ENCODE assay signal across 11 cellular contexts in the genomic region with DNA sequence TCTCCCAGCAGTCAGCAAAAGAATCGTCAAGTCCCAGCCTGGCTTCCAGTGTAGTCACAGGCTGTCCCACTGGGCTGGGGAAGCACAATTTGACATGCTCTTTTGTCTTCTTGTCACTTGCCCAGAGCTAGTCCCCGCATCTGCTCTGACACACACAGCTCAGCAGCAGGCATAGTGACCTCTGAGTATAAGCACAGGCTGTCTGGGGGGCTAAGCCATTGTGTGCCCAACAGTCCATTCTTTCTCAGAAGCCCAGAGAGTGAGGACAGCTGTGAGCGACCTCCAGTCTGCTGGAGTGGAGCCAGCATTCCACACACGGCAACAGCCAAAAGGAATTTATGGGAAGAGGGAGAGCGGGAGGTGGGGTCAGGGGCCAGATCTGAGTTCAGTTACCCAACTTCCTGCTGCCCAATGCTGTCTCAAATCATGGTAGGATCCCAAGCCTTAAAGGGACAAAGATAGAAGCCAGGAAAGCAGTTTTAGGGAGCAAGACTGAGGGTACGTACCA. TPM values are rescaled to one million over a fixed set of nuclear protein-coding genes. Genes with fewer than 3 reads are reported as not detected.
DNase-seq lines count a peak whose midpoint lies in the region; ATAC-seq and TF ChIP-seq lines count a peak whose summit lies in the region.
"Had no signal": no experiment of that assay in that cellular context is flagged by ENCODE, and none has a peak within 500 bp of the region (broad histone marks: within the 10 kb centered on the region; RNA-seq: fewer than 3 reads in every experiment).

No MANE protein-coding gene starts in this region.

- no peaks in the 10 kb centered on the region for H3K27me3 Mint-ChIP-seq in mesothelial cell of epicardium (ENCODE audit: low read depth)

- ATAC-seq in HG02763 (IDR thresholded peaks at IDR 0.05; ENCODE audit: unreplicated experiment) (no peak), GM21723 (IDR thresholded peaks at IDR 0.05; ENCODE audit: unreplicated experiment) (no peak)
- ATAC-seq: CD8-positive, alpha-beta T cell had no signal

- H3K9me3 Mint-ChIP-seq in mesothelial cell of epicardium: no peaks in the 10 kb centered on the region
- H3K9me3 Mint-ChIP-seq: CD8-positive, alpha-beta T cell had no signal

- TF ChIP-seq CTCF in mesothelial cell of epicardium (IDR thresholded peaks at IDR 0.05; ENCODE audit: unreplicated experiment): no peak

- H3K4me3 Mint-ChIP-seq in mesothelial cell of epicardium: no peak overlapping the region
- H3K4me3 Mint-ChIP-seq: CD8-positive, alpha-beta T cell had no signal

- peak overlapping the region; percentile 88 for H3K27ac Mint-ChIP-seq in mesothelial cell of epicardium
- H3K27ac Mint-ChIP-seq: CD8-positive, alpha-beta T cell had no signal

- no peaks in the 10 kb centered on the region for H3K36me3 Mint-ChIP-seq in mesothelial cell of epicardium
- H3K36me3 Mint-ChIP-seq: CD8-positive, alpha-beta T cell had no signal

- H3K4me1 Mint-ChIP-seq in mesothelial cell of epicardium: peaks cover 52% of the 10 kb centered on the region

- peak; percentile 73 for DNase-seq in AG08395 (ENCODE audit: low spot score)
- DNase-seq in M059J (ENCODE audit: low read depth): peak; percentile 85
- peak; percentile 50 for DNase-seq in epidermal melanocyte (ENCODE audit: insufficient read length, low spot score)
- peak; percentile 49 to 69 for DNase-seq in mesothelial cell of epicardium (ENCODE audit: low spot score in 2 of 2, unreplicated experiment in 2 of 2)
- DNase-seq in NCI-H2227 treated with DMSO at 0.1 percent for 48 hours (lab: John Stamatoyannopoulos, UW): no peak
- DNase-seq in SK-N-DZ (ENCODE audit: low spot score): no peak
- DNase-seq: CD8-positive, alpha-beta T cell; cortex of kidney; stimulated activated CD8-positive, alpha-beta memory T cell treated with anti-CD3 and anti-CD28 coated beads, Interleukin-4, amount 100 ng/mL, for 48 hours had no signal

RNA-seq across cellular contexts. Expression of gene PPP1CB, which starts 59.8 kb away (rescaled TPM):
- 113 and 163 TPM in 2 replicates for total RNA-seq in M059J (2014; rRNA removed; shearing (Covaris generic))
- 158 to 161 TPM (median 160 TPM) in 3 replicates for total RNA-seq in mesothelial cell of epicardium
- polyA plus RNA-seq in SK-N-DZ (2014; cell fraction: cytosol; rRNA removed): 57.9 and 61.4 TPM in 2 replicates
- polyA plus RNA-seq in SK-N-DZ (2014; cell fraction: nucleus; rRNA removed): 30.6 and 33.5 TPM in 2 replicates

Comparison
In these comparisons a context has a peak if more than half of its experiments do, and no peak if none do; other contexts are left out.
1. DNase-seq: peak in AG08395 (single experiment), M059J (single experiment), epidermal melanocyte (single experiment) and mesothelial cell of epicardium (2 of 2); none in NCI-H2227 treated with DMSO at 0.1 percent for 48 hours (single experiment) and SK-N-DZ (single experiment).